In the genomic region with DNA sequence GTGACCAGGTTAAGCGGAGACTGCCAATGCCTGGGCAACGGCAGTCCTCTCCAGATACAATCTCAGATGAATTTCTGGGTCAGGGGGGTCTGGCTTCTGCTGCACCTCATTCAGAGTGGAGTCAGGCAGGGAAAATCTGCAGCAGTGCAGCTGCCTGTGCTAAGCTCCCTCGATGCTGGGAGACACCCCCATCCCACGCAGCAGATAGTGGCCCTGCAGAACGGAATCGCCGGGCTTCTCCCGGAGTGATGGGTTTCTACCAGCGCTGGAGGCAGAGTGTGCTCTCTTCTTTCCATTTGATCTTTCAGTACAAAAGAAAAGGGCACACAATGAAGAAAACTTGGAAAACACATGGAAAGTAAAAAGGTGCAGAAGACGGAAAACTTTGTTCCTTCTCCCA, we compare ENCODE assay signal across 26 cellular contexts. TPM values are rescaled to one million over a fixed set of nuclear protein-coding genes. Genes with fewer than 3 reads are reported as not detected.
A peak's percentile ranks its signal among the peaks of the same experiment; 100 is the strongest.
DNase-seq lines count a peak whose midpoint lies in the region; ATAC-seq, FAIRE-seq and TF ChIP-seq lines count a peak whose summit lies in the region.
"Had no signal": no experiment of that assay in that cellular context is flagged by ENCODE, and none has a peak within 500 bp of the region (broad histone marks: within the 10 kb centered on the region; RNA-seq: fewer than 3 reads in every experiment).

No MANE protein-coding gene starts in this region.

- H3K9me3 Mint-ChIP-seq in stimulated activated naive B cell treated with anti-CD40 and anti-IgM and Interleukin-4, amounts not matched to agents 10 μg/mL and 1 μg/mL and 100 μg/mL, for 72 hours, result no peaks in the 10 kb centered on the region
- H3K9me3 Mint-ChIP-seq: CD4-positive, alpha-beta T cell; CD8-positive, alpha-beta memory T cell; GM23338; H9 had no signal

- no peak overlapping the region for H3K27ac ChIP-seq in left ventricle myocardium inferior (replicated peaks)
- no peak overlapping the region for H3K27ac ChIP-seq in kidney (ENCODE audit: low read depth in 2 of 2, low read length in 2 of 2)
- H3K27ac ChIP-seq in psoas muscle, result peak overlapping the region; percentile 85
- H3K27ac ChIP-seq in vagina, result no peak overlapping the region
- no peak overlapping the region for H3K27ac ChIP-seq in SJCRH30
- H3K27ac ChIP-seq: A549; BLaER1 treated with 17β-estradiol and CSF1 and Interleukin-3, amounts not matched to agents 10 nM and 100 nM had no signal

- H3K9me3 ChIP-seq in left ventricle myocardium inferior (replicated peaks), result no peaks in the 10 kb centered on the region
- H3K9me3 ChIP-seq in kidney (ENCODE audit: control insufficient read depth in 1 of 2, low read length in 2 of 2), result no peaks in the 10 kb centered on the region
- no peaks in the 10 kb centered on the region for H3K9me3 ChIP-seq in psoas muscle
- no peaks in the 10 kb centered on the region for H3K9me3 ChIP-seq in vagina
- no peaks in the 10 kb centered on the region for H3K9me3 ChIP-seq in SJCRH30 (replicated peaks)
- H3K9me3 ChIP-seq: A549; BE2C; BLaER1 treated with 17β-estradiol and CSF1 and Interleukin-3, amounts not matched to agents 10 nM and 100 nM had no signal

- FAIRE-seq in kidney (lab: Jason Lieb, UNC), result no peak
- FAIRE-seq: A549, D721Med, GM12891, GM18507 had no signal

- no peak overlapping the region for H3K9ac ChIP-seq in kidney (ENCODE audit: low read length in 2 of 2)
- H3K9ac ChIP-seq: BLaER1 treated with 17β-estradiol and CSF1 and Interleukin-3, amounts not matched to agents 10 nM and 100 nM had no signal

- no peak for TF ChIP-seq POLR2A in vagina (IDR thresholded peaks at IDR 0.05)

- ATAC-seq in Right ventricle myocardium superior (ENCODE audit: poor library complexity), result no peak
- ATAC-seq in psoas muscle, result no peak
- ATAC-seq in stimulated activated naive B cell treated with anti-CD40 and anti-IgM and Interleukin-4, amounts not matched to agents 10 μg/mL and 1 μg/mL and 100 μg/mL, for 72 hours (replicated peaks), result no peak
- ATAC-seq: A549, GM23338, HCT116 had no signal

- H3K4me3 ChIP-seq in left ventricle myocardium inferior, result no peak overlapping the region
- no peak overlapping the region for H3K4me3 ChIP-seq in kidney (ENCODE audit: low read length in 2 of 2)
- no peak overlapping the region for H3K4me3 ChIP-seq in psoas muscle
- H3K4me3 ChIP-seq in vagina, result no peak overlapping the region
- no peak overlapping the region for H3K4me3 ChIP-seq in SJCRH30
- H3K4me3 ChIP-seq: A549; BLaER1 treated with 17β-estradiol and CSF1 and Interleukin-3, amounts not matched to agents 10 nM and 100 nM; GM23338 had no signal

- H3K27me3 Mint-ChIP-seq in stimulated activated naive B cell treated with anti-CD40 and anti-IgM and Interleukin-4, amounts not matched to agents 10 μg/mL and 1 μg/mL and 100 μg/mL, for 72 hours, result peaks cover 8 to 19% of the 10 kb centered on the region in 2 donors
- H3K27me3 Mint-ChIP-seq: CD4-positive, alpha-beta T cell had no signal

- H3K36me3 ChIP-seq in left ventricle myocardium inferior, result no peaks in the 10 kb centered on the region
- no peaks in the 10 kb centered on the region for H3K36me3 ChIP-seq in kidney (ENCODE audit: control insufficient read depth in 1 of 2, insufficient read depth in 2 of 2, low read length in 2 of 2)
- peaks cover 0 to 5% of the 10 kb centered on the region in 2 donors for H3K36me3 ChIP-seq in psoas muscle (ENCODE audit: insufficient read depth in 1 of 2, low read depth in 1 of 2)
- H3K36me3 ChIP-seq in vagina, result no peaks in the 10 kb centered on the region
- H3K36me3 ChIP-seq in SJCRH30, result no peaks in the 10 kb centered on the region
- H3K36me3 ChIP-seq: BE2C; BLaER1 treated with 17β-estradiol and CSF1 and Interleukin-3, amounts not matched to agents 10 nM and 100 nM had no signal

- H3K4me1 ChIP-seq in left ventricle myocardium inferior (peaks cover 38% of the 10 kb centered on the region), kidney (ENCODE audit: control insufficient read depth in 1 of 2, insufficient read depth in 1 of 2, low read depth in 1 of 2, low read length in 2 of 2) (no peaks in the 10 kb centered on the region), psoas muscle (peaks cover 23% of the 10 kb centered on the region), vagina (peaks cover 15% of the 10 kb centered on the region), SJCRH30 (peaks cover 9% of the 10 kb centered on the region)
- H3K4me1 ChIP-seq: BE2C had no signal

- DNase-seq in Right ventricle myocardium superior (peak; percentile 17), left ventricle myocardium inferior (no peak), kidney (peak; percentile 52), psoas muscle (no peak), vagina (ENCODE audit: extremely low spot score in 2 of 2) (no peak), SJCRH30 (no peak)
- no peak for DNase-seq in stimulated activated naive B cell treated with anti-CD40 and anti-IgM and Interleukin-4, amounts not matched to agents 10 μg/mL and 1 μg/mL and 100 μg/mL, for 72 hours
- DNase-seq: 8988T; ACHN; AML-193; CD4-positive, alpha-beta T cell; CD8-positive, alpha-beta memory T cell; DMS53; DMS79 treated with DMSO at 0.1 percent for 48 hours; GF-D8; H9 had no signal

- 78 to 80% (median 79%) methylated on average over 10 of the region's 10 CpGs for WGBS in psoas muscle, 3 donors

- H3K36me3 Mint-ChIP-seq in stimulated activated naive B cell treated with anti-CD40 and anti-IgM and Interleukin-4, amounts not matched to agents 10 μg/mL and 1 μg/mL and 100 μg/mL, for 72 hours, result peaks cover 11 to 28% of the 10 kb centered on the region in 2 donors

- no peak overlapping the region for H3K4me3 Mint-ChIP-seq in stimulated activated naive B cell treated with anti-CD40 and anti-IgM and Interleukin-4, amounts not matched to agents 10 μg/mL and 1 μg/mL and 100 μg/mL, for 72 hours
- H3K4me3 Mint-ChIP-seq: CD14-positive monocyte; CD4-positive, alpha-beta T cell; GM23338; H9 had no signal

- intact Hi-C loops in Right ventricle myocardium superior (cut with DNase I) (no loop called here), left ventricle myocardium inferior (cut with micrococcal nuclease) (no loop called here), kidney (cut with DNase I) (no loop called here), psoas muscle (cut with DNase I) (no loop called here), vagina (cut with DNase I) (no loop called here)

- TF ChIP-seq CTCF in left ventricle myocardium inferior (IDR thresholded peaks at IDR 0.05; ENCODE audit: borderline replicate concordance) (no peak), kidney (IDR thresholded peaks at IDR 0.05; ENCODE audit: borderline replicate concordance, extremely low read depth, insufficient read depth) (no peak), psoas muscle (IDR thresholded peaks at IDR 0.05) (no peak), vagina (IDR thresholded peaks at IDR 0.05) (no peak)

- peaks cover 6 to 16% of the 10 kb centered on the region in 2 donors for H3K4me1 Mint-ChIP-seq in stimulated activated naive B cell treated with anti-CD40 and anti-IgM and Interleukin-4, amounts not matched to agents 10 μg/mL and 1 μg/mL and 100 μg/mL, for 72 hours

- H3K27me3 ChIP-seq in left ventricle myocardium inferior (ENCODE audit: low read depth), result peaks cover 11% of the 10 kb centered on the region
- H3K27me3 ChIP-seq in psoas muscle (ENCODE audit: insufficient read depth in 3 of 3, low read length in 2 of 3), result no peaks in the 10 kb centered on the region
- peaks cover 5% of the 10 kb centered on the region for H3K27me3 ChIP-seq in vagina
- peaks cover 8% of the 10 kb centered on the region for H3K27me3 ChIP-seq in SJCRH30

- H3K27ac Mint-ChIP-seq in stimulated activated naive B cell treated with anti-CD40 and anti-IgM and Interleukin-4, amounts not matched to agents 10 μg/mL and 1 μg/mL and 100 μg/mL, for 72 hours, result peak overlapping the region; percentile 9
- H3K27ac Mint-ChIP-seq: CD14-positive monocyte; CD4-positive, alpha-beta T cell; GM23338 had no signal

RNA-seq across cellular contexts. Expression of gene ABLIM2, which starts 5.2 kb away (rescaled TPM):
- 26.8 TPM for total RNA-seq in Right ventricle myocardium superior
- total RNA-seq in left ventricle myocardium inferior, result 43.5 TPM
- total RNA-seq in kidney, result 23.3 TPM
- polyA plus RNA-seq in kidney (ENCODE audit: insufficient read depth, low read depth, low replicate concordance), result 9.5 TPM
- 100 to 1,000 TPM; 127 to 956 (median 461) TPM for total RNA-seq in psoas muscle
- polyA plus RNA-seq in psoas muscle, result 100 to 1,000 TPM in 2 of 3 donors, 10 to 100 TPM in 1; 82.2 to 295 (median 123) TPM
- 15.5 TPM for total RNA-seq in vagina
- total RNA-seq in SJCRH30 (2014; rRNA removed; shearing (Covaris generic)), result 0.12 and 0.20 TPM in 2 replicates
- polyA plus RNA-seq: CD14-positive monocyte had no signal

RNA-seq across cellular contexts. Expression of gene SH3TC1, which starts 45.6 kb away (rescaled TPM):
- total RNA-seq in Right ventricle myocardium superior (8.2 TPM), left ventricle myocardium inferior (13.6 TPM), kidney (127 TPM), psoas muscle (1 to 10 TPM; 4.6 to 7.9 (median 4.9) TPM), vagina (50.6 TPM)
- polyA plus RNA-seq in kidney (ENCODE audit: insufficient read depth, low read depth, low replicate concordance) (43.1 TPM), psoas muscle (1 to 10 TPM; 1.9 to 5.0 (median 4.0) TPM)
- total RNA-seq in SJCRH30 (2014; rRNA removed; shearing (Covaris generic)), result 21.5 and 28.9 TPM in 2 replicates
- total RNA-seq: G401 had no signal
- polyA plus RNA-seq: GM23338 had no signal

Comparison
In these comparisons a context has a peak if more than half of its experiments do, and no peak if none do; other contexts are left out.
1. DNase-seq: peak in Right ventricle myocardium superior (single experiment) and kidney (single experiment); none in left ventricle myocardium inferior (single experiment), psoas muscle (0 of 2), stimulated activated naive B cell treated with anti-CD40 and anti-IgM and Interleukin-4, amounts not matched to agents 10 μg/mL and 1 μg/mL and 100 μg/mL, for 72 hours (single experiment), vagina (0 of 2) and SJCRH30 (0 of 2).
2. RNA of gene ABLIM2, which starts 5.2 kb away (total RNA-seq): 127 to 956 TPM in psoas muscle, 43.5 TPM in left ventricle myocardium inferior (single experiment), 26.8 TPM in Right ventricle myocardium superior (single experiment), 23.3 TPM in kidney (single experiment) and 15.5 TPM in vagina (single experiment); 0.12 to 0.20 TPM in SJCRH30; every median in the first group is over 10 times any median in the second.